ENCODE assay signal across 31 cellular contexts in genomic region chr2:135630488-135630887, GRCh38.
"Had no signal": no experiment of that assay in that cellular context is flagged by ENCODE, and none has a peak within 500 bp of the region (broad histone marks: within the 10 kb centered on the region; RNA-seq: fewer than 3 reads in every experiment).

No MANE protein-coding gene starts in this region.

- H3K27me3 Mint-ChIP-seq: activated B cell treated with CpG ODN at 0.5 μM for 24 hours; activated CD4-positive, alpha-beta memory T cell treated with anti-CD3 and anti-CD28 coated beads for 36 hours; activated CD4-positive, alpha-beta T cell treated with anti-CD3 and anti-CD28 coated beads for 36 hours; activated CD4-positive, alpha-beta T cell treated with anti-CD3 and anti-CD28 coated beads, Interleukin-2, amount 10 ng/mL, durations not matched to agents 24 days and 14 days; activated CD8-positive, alpha-beta memory T cell treated with anti-CD3 and anti-CD28 coated beads, Interleukin-2, amount 10 ng/mL, durations not matched to agents 7 days and 5 days; activated naive CD4-positive, alpha-beta T cell treated with anti-CD3 and anti-CD28 coated beads, Interleukin-2, amount 50 U/mL, for 24 hours; activated naive CD8-positive, alpha-beta T cell treated with anti-CD3 and anti-CD28 coated beads for 36 hours; activated naive CD8-positive, alpha-beta T cell treated with anti-CD3 and anti-CD28 coated beads, Interleukin-2, amount 50 U/mL, for 24 hours had no signal

- H3K4me3 ChIP-seq: adrenal gland, body of pancreas, colonic mucosa, dorsolateral prefrontal cortex, esophagus muscularis mucosa, gastrocnemius medialis had no signal

- H3K27ac ChIP-seq: adrenal gland, body of pancreas, colonic mucosa, dorsolateral prefrontal cortex, esophagus muscularis mucosa, foreskin keratinocyte, gastrocnemius medialis had no signal

- H3K4me1 ChIP-seq: adrenal gland, colonic mucosa, esophagus muscularis mucosa, foreskin keratinocyte had no signal

- H3K4me3 Mint-ChIP-seq: activated B cell treated with CpG ODN at 0.5 μM for 24 hours; activated CD4-positive, alpha-beta memory T cell treated with anti-CD3 and anti-CD28 coated beads for 36 hours; activated CD4-positive, alpha-beta T cell treated with anti-CD3 and anti-CD28 coated beads for 36 hours; activated CD4-positive, alpha-beta T cell treated with anti-CD3 and anti-CD28 coated beads, Interleukin-2, amount 10 ng/mL, durations not matched to agents 24 days and 14 days; activated CD8-positive, alpha-beta memory T cell treated with anti-CD3 and anti-CD28 coated beads, Interleukin-2, amount 10 ng/mL, durations not matched to agents 7 days and 5 days; activated CD8-positive, alpha-beta T cell treated with anti-CD3 and anti-CD28 coated beads, Interleukin-2, amount 10 ng/mL, durations not matched to agents 7 days and 5 days; activated naive CD4-positive, alpha-beta T cell treated with anti-CD3 and anti-CD28 coated beads for 36 hours; activated naive CD4-positive, alpha-beta T cell treated with anti-CD3 and anti-CD28 coated beads, Interleukin-2, amount 50 U/mL, for 24 hours; activated naive CD8-positive, alpha-beta T cell treated with anti-CD3 and anti-CD28 coated beads for 36 hours; activated naive CD8-positive, alpha-beta T cell treated with anti-CD3 and anti-CD28 coated beads, Interleukin-2, amount 50 U/mL, for 24 hours; activated T-helper 1 cell treated with anti-CD3 and anti-CD28 coated beads, Interleukin-12 subunit alpha, Interleukin-12 subunit beta, Interleukin-2, Interleukin-4 antibody, amounts not matched to agents 30 ng/mL and 10 ng/mL and 1 ng/mL, durations not matched to agents 14 hours and 24 hours and 36 hours had no signal

- H3K4me1 Mint-ChIP-seq: activated B cell treated with CpG ODN at 0.5 μM for 24 hours; activated CD4-positive, alpha-beta T cell treated with anti-CD3 and anti-CD28 coated beads, Interleukin-2, amount 10 ng/mL, durations not matched to agents 24 days and 14 days; activated CD8-positive, alpha-beta memory T cell treated with anti-CD3 and anti-CD28 coated beads, Interleukin-2, amount 10 ng/mL, durations not matched to agents 7 days and 5 days; activated naive CD4-positive, alpha-beta T cell treated with anti-CD3 and anti-CD28 coated beads, Interleukin-2, amount 50 U/mL, for 24 hours; activated naive CD8-positive, alpha-beta T cell treated with anti-CD3 and anti-CD28 coated beads for 36 hours; activated naive CD8-positive, alpha-beta T cell treated with anti-CD3 and anti-CD28 coated beads, Interleukin-2, amount 50 U/mL, for 24 hours had no signal

- H3K9me3 ChIP-seq: adrenal gland, body of pancreas, colonic mucosa, esophagus muscularis mucosa, gastrocnemius medialis had no signal

- H3K36me3 Mint-ChIP-seq: activated naive CD8-positive, alpha-beta T cell treated with anti-CD3 and anti-CD28 coated beads for 36 hours had no signal

- ATAC-seq: activated CD4-positive, alpha-beta T cell treated with anti-CD3 and anti-CD28 coated beads for 36 hours; activated CD8-positive, alpha-beta memory T cell treated with anti-CD3 and anti-CD28 coated beads, Interleukin-2, amount 10 ng/mL, durations not matched to agents 7 days and 5 days; activated CD8-positive, alpha-beta T cell treated with anti-CD3 and anti-CD28 coated beads, Interleukin-2, amount 10 ng/mL, durations not matched to agents 7 days and 5 days; activated naive CD8-positive, alpha-beta T cell treated with anti-CD3 and anti-CD28 coated beads, Interleukin-2, amount 50 U/mL, for 24 hours; body of pancreas; foreskin keratinocyte; gastrocnemius medialis had no signal

- H3K9me3 Mint-ChIP-seq: activated B cell treated with CpG ODN at 0.5 μM for 24 hours; activated CD4-positive, alpha-beta memory T cell treated with anti-CD3 and anti-CD28 coated beads for 36 hours; activated CD4-positive, alpha-beta T cell treated with anti-CD3 and anti-CD28 coated beads, Interleukin-2, amount 10 ng/mL, durations not matched to agents 24 days and 14 days; activated naive CD4-positive, alpha-beta T cell treated with anti-CD3 and anti-CD28 coated beads for 36 hours; activated naive CD4-positive, alpha-beta T cell treated with anti-CD3 and anti-CD28 coated beads, Interleukin-2, amount 50 U/mL, for 24 hours; activated naive CD8-positive, alpha-beta T cell treated with anti-CD3 and anti-CD28 coated beads for 36 hours; activated naive CD8-positive, alpha-beta T cell treated with anti-CD3 and anti-CD28 coated beads, Interleukin-2, amount 50 U/mL, for 24 hours; activated T-helper 1 cell treated with anti-CD3 and anti-CD28 coated beads, Interleukin-12 subunit alpha, Interleukin-12 subunit beta, Interleukin-2, Interleukin-4 antibody, amounts not matched to agents 30 ng/mL and 10 ng/mL and 1 ng/mL, durations not matched to agents 14 hours and 24 hours and 36 hours; activated T-helper 2 cell treated with anti-CD3 and anti-CD28 coated beads, Interferon-gamma antibody, Interleukin-2, Interleukin-4, amounts not matched to agents 10 μg/mL and 5 μg/mL and 100 μg/mL, durations not matched to agents 14 hours and 24 hours and 36 hours had no signal

- DNase-seq: activated B cell treated with CpG ODN at 0.5 μM for 24 hours; activated CD4-positive, alpha-beta memory T cell treated with anti-CD3 and anti-CD28 coated beads for 36 hours; activated CD4-positive, alpha-beta T cell treated with anti-CD3 and anti-CD28 coated beads for 36 hours; activated CD4-positive, alpha-beta T cell treated with anti-CD3 and anti-CD28 coated beads, Interleukin-2, amount 10 ng/mL, durations not matched to agents 24 days and 14 days; activated CD4-positive, CD25-positive, alpha-beta regulatory T cell treated with anti-CD3 and anti-CD28 coated beads, Interleukin-2, amount 50 U/mL, for 72 hours; activated CD8-positive, alpha-beta memory T cell treated with anti-CD3 and anti-CD28 coated beads, Interleukin-2, amount 10 ng/mL, durations not matched to agents 7 days and 5 days; activated CD8-positive, alpha-beta memory T cell treated with anti-CD3 and anti-CD28 coated beads, Interleukin-2, amount 50 U/mL, for 4 hours; activated CD8-positive, alpha-beta T cell treated with anti-CD3 and anti-CD28 coated beads, Interleukin-2, amount 10 ng/mL, durations not matched to agents 7 days and 5 days; activated effector memory CD4-positive, alpha-beta T cell treated with anti-CD3 and anti-CD28 coated beads, Interleukin-2, amount 50 U/mL, for 16 hours; activated naive CD4-positive, alpha-beta T cell treated with anti-CD3 and anti-CD28 coated beads for 36 hours; activated naive CD8-positive, alpha-beta T cell treated with anti-CD3 and anti-CD28 coated beads for 36 hours; activated naive CD8-positive, alpha-beta T cell treated with anti-CD3 and anti-CD28 coated beads, Interleukin-2, amount 50 U/mL, for 24 hours; activated T-cell treated with anti-CD3 and anti-CD28 coated beads, Interleukin-2, amount 50 U/mL, for 1 hour; activated T-cell treated with anti-CD3 and anti-CD28 coated beads, Interleukin-2, amount 50 U/mL, for 48 hours; adrenal gland; amygdala; aorta; body of pancreas; caudate nucleus; colonic mucosa; dorsolateral prefrontal cortex; effector memory CD4-positive, alpha-beta T cell; erythroblast; foreskin keratinocyte; gastrocnemius medialis; glutamatergic neuron; T-helper 2 cell had no signal

- H3K27me3 ChIP-seq: adrenal gland, body of pancreas, colonic mucosa, dorsolateral prefrontal cortex, esophagus muscularis mucosa, foreskin keratinocyte, gastrocnemius medialis had no signal

- H3K27ac Mint-ChIP-seq: activated B cell treated with CpG ODN at 0.5 μM for 24 hours; activated CD4-positive, alpha-beta memory T cell treated with anti-CD3 and anti-CD28 coated beads for 36 hours; activated CD4-positive, alpha-beta T cell treated with anti-CD3 and anti-CD28 coated beads for 36 hours; activated CD4-positive, alpha-beta T cell treated with anti-CD3 and anti-CD28 coated beads, Interleukin-2, amount 10 ng/mL, durations not matched to agents 24 days and 14 days; activated CD8-positive, alpha-beta memory T cell treated with anti-CD3 and anti-CD28 coated beads, Interleukin-2, amount 10 ng/mL, durations not matched to agents 7 days and 5 days; activated CD8-positive, alpha-beta T cell treated with anti-CD3 and anti-CD28 coated beads, Interleukin-2, amount 10 ng/mL, durations not matched to agents 7 days and 5 days; activated naive CD4-positive, alpha-beta T cell treated with anti-CD3 and anti-CD28 coated beads for 36 hours; activated naive CD4-positive, alpha-beta T cell treated with anti-CD3 and anti-CD28 coated beads, Interleukin-2, amount 50 U/mL, for 24 hours; activated naive CD8-positive, alpha-beta T cell treated with anti-CD3 and anti-CD28 coated beads for 36 hours; activated naive CD8-positive, alpha-beta T cell treated with anti-CD3 and anti-CD28 coated beads, Interleukin-2, amount 50 U/mL, for 24 hours; activated T-helper 1 cell treated with anti-CD3 and anti-CD28 coated beads, Interleukin-12 subunit alpha, Interleukin-12 subunit beta, Interleukin-2, Interleukin-4 antibody, amounts not matched to agents 30 ng/mL and 10 ng/mL and 1 ng/mL, durations not matched to agents 14 hours and 24 hours and 36 hours; activated T-helper 2 cell treated with anti-CD3 and anti-CD28 coated beads, Interferon-gamma antibody, Interleukin-2, Interleukin-4, amounts not matched to agents 10 μg/mL and 5 μg/mL and 100 μg/mL, durations not matched to agents 14 hours and 24 hours and 36 hours had no signal
